ENCODE assay signal across 8 cellular contexts in the genomic region with DNA sequence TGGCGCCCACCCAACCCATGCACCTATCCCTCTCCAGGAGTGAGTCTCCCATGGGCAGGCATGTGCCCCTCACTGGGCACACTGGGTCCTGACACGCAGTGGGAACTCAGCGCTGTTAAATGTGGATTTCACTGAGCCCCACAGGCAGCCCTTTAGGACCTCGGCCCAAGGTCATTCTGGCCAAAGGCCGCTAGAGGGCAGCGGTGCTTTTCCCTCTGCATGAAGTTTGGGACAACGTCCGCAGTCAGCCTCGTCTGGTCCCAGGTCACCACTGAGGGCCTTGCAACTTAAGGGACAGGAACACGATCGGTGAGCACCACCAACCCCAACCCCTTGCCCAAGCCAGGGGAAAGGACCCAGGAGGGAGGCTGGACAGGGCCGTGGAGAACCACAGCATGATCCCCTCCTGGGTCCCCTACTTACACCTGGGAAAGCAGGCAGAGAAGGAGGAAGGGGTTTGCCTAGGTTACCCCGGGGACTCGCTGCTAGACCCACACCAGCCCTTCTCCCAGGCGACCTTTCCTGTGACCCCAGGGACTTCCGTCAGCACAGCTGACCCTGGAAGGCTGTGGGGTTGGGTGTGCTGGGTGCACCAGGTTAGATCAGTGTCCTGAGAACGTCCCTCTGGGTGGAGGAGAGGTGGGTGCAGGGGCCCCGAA. TPM values are rescaled to one million over a fixed set of nuclear protein-coding genes. Genes with fewer than 3 reads are reported as not detected.
A peak's percentile ranks its signal among the peaks of the same experiment; 100 is the strongest.
DNase-seq lines count a peak whose midpoint lies in the region; ATAC-seq lines count a peak whose summit lies in the region.

No MANE protein-coding gene starts in this region.

- intact Hi-C loops in aorta (cut with DNase I) = loop anchor here in 1 of 2 donors (2.0 kb wide), 1 partner anchor 148 kb away; no protein-coding TSS in a partner anchor

- ATAC-seq in HG02885 (IDR thresholded peaks at IDR 0.05; ENCODE audit: poor library complexity, unreplicated experiment) = peak; percentile 76
- ATAC-seq in aorta (ENCODE audit: low FRiP score) = peak; percentile 68

- H3K9me3 ChIP-seq in aorta (ENCODE audit: control insufficient read depth, low read length) = no peaks in the 10 kb centered on the region

- peak; percentile 7 to 22 for DNase-seq in activated CD4-positive, alpha-beta T cell treated with anti-CD3 and anti-CD28 coated beads for 24 hours (ENCODE audit: low read depth in 2 of 2)
- no peak for DNase-seq in activated CD4-positive, alpha-beta T cell treated with anti-CD3 and anti-CD28 coated beads, Interleukin-2, amount 50 U/mL, for 4 hours
- DNase-seq in NCI-H774 (lab: John Stamatoyannopoulos, UW) (peak; percentile 57), globus pallidus (ENCODE audit: low spot score) (peak; percentile 50), occipital lobe (lab: John Stamatoyannopoulos, UW) (peak; percentile 8), aorta (peak; percentile 85 to 90)
- DNase-seq in activated T-cell treated with anti-CD3 and anti-CD28 coated beads, Interleukin-2, amount 50 U/mL, for 48 hours = peak; percentile 66 to 69

- H3K4me3 ChIP-seq in aorta (ENCODE audit: low read length in 2 of 2) = no peak overlapping the region

- no peaks in the 10 kb centered on the region for H3K36me3 ChIP-seq in aorta (ENCODE audit: control insufficient read depth in 1 of 2, insufficient read depth in 2 of 2, low read length in 1 of 2)

- H3K27ac ChIP-seq in aorta (ENCODE audit: low read depth in 1 of 2, low read length in 2 of 2) = no peak overlapping the region

- H3K27me3 ChIP-seq in aorta (ENCODE audit: control insufficient read depth in 1 of 2, insufficient read depth in 2 of 2, low read length in 1 of 2) = no peaks in the 10 kb centered on the region

- H3K4me1 ChIP-seq in aorta (ENCODE audit: control insufficient read depth in 1 of 2, insufficient read depth in 2 of 2, low read length in 2 of 2) = no peaks in the 10 kb centered on the region

- WGBS in aorta, 2 donors = 23 to 28% methylated on average over 18 of the region's 18 CpGs

RNA-seq across cellular contexts. Expression of a gene that starts 24.0 kb away (rescaled TPM):
- total RNA-seq in occipital lobe = 0.94 TPM
- total RNA-seq in aorta = 10 to 100 TPM in 1 of 2 donors, 1 to 10 TPM in 1; 4.3 to 15.2 TPM
- 10 to 100 TPM; 29.9 to 73.5 TPM for polyA plus RNA-seq in aorta

RNA-seq across cellular contexts. Expression of a gene that starts 56.0 kb away (rescaled TPM):
- 25.9 TPM for total RNA-seq in occipital lobe
- total RNA-seq in aorta = 1 to 10 TPM; 2.2 to 4.1 TPM
- 1 to 10 TPM in 1 of 2 donors, under 1 TPM in 1; 0.63 to 1.5 TPM for polyA plus RNA-seq in aorta

Comparison
In these comparisons a context has a peak if more than half of its experiments do, and no peak if none do; other contexts are left out.
1. DNase-seq: peak in activated CD4-positive, alpha-beta T cell treated with anti-CD3 and anti-CD28 coated beads for 24 hours (2 of 2), NCI-H774 (single experiment), activated T-cell treated with anti-CD3 and anti-CD28 coated beads, Interleukin-2, amount 50 U/mL, for 48 hours (2 of 2), globus pallidus (single experiment), occipital lobe (single experiment) and aorta (2 of 2); none in activated CD4-positive, alpha-beta T cell treated with anti-CD3 and anti-CD28 coated beads, Interleukin-2, amount 50 U/mL, for 4 hours (0 of 2).